Comparison of ENCODE assay signal across 1 cellular context in the genomic region with DNA sequence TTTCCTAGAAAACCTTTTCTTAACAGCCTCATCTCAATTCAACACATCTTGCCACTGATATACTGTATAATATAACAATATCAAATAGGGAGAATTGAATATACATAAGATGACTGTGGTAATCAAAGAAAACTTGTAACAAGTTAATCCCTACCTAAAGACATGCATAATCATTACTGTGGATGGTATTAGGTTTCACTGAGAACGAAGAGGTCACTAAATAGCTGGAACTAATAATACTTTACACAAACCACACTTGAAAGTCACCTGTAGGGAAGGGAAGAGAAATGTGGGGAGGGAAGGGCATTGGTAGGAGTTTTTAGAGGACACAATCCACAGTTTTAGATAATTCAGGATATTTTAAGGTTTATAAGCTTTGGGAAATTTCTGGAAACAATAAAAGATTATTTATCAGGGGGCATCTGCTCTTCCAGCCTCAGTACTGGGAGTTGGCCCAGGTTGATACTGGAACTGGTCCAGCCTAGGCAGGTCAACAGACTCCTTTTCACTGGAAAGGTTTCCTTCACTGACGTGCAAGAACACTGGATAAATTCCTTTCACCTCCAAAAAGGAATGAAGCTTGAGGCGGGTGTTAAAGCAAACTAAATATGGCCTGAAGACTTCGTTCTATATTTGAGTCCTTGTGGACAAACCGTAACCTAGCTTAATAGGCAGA.
TF ChIP-seq lines count a peak whose summit lies in the region.

No MANE protein-coding gene starts in this region.

TF ChIP-seq in HepG2, 621 proteins besides CTCF, POLR2A, EP300 and RAD21:
- no peak for TF ChIP-seq SATB2 (CRISPR knock-in tag; IDR thresholded peaks at IDR 0.05)
- TF ChIP-seq ISL2 (CRISPR knock-in tag; IDR thresholded peaks at IDR 0.05): no peak
